8 cellular contexts compared by ENCODE assay signal in genomic region chr17:18226284-18226945, GRCh38. TPM values are rescaled to one million over a fixed set of nuclear protein-coding genes. Genes with fewer than 3 reads are reported as not detected.
A peak's percentile ranks its signal among the peaks of the same experiment; 100 is the strongest.
DNase-seq lines count a peak whose midpoint lies in the region; ATAC-seq and TF ChIP-seq lines count a peak whose summit lies in the region.

No MANE protein-coding gene starts in this region.

- POLR2A ChIA-PET in HCT116 (lab: Charles Lee) = no interaction called here

- no peak for TF ChIP-seq RAD21 in HCT116 (IDR thresholded peaks at IDR 0.05; ENCODE audit: low read depth)

- H3K36me3 ChIP-seq in HCT116 (ENCODE audit: control insufficient read depth in 1 of 2, insufficient read depth in 2 of 2, low read length in 2 of 2) = no peaks in the 10 kb centered on the region

- H3K27me3 Mint-ChIP-seq in activated T-helper 1 cell treated with anti-CD3 and anti-CD28 coated beads, Interleukin-12 subunit alpha, Interleukin-12 subunit beta, Interleukin-2, Interleukin-4 antibody, amounts not matched to agents 30 ng/mL and 10 ng/mL and 1 ng/mL, durations not matched to agents 14 hours and 24 hours and 36 hours (ENCODE audit: insufficient read depth) = peaks cover 2% of the 10 kb centered on the region
- H3K27me3 Mint-ChIP-seq in stimulated activated memory B cell treated with anti-CD40 and anti-IgM and Interleukin-4, amounts not matched to agents 10 μg/mL and 1 μg/mL and 100 μg/mL, for 72 hours = no peaks in the 10 kb centered on the region

- CTCF ChIA-PET in HCT116 (lab: Charles Lee) = no interaction called here

- ATAC-seq in HCT116 (no peak), GM18520 (IDR thresholded peaks at IDR 0.05; ENCODE audit: unreplicated experiment) (no peak), HG02885 (IDR thresholded peaks at IDR 0.05; ENCODE audit: poor library complexity, unreplicated experiment) (no peak)
- ATAC-seq in stimulated activated memory B cell treated with anti-CD40 and anti-IgM and Interleukin-4, amounts not matched to agents 10 μg/mL and 1 μg/mL and 100 μg/mL, for 72 hours = no peak

- H3K4me2 ChIP-seq in HCT116 (ENCODE audit: low read length) = peak overlapping the region; percentile 95

- no peaks in the 10 kb centered on the region for H3K9me2 ChIP-seq in HCT116 (ENCODE audit: insufficient read depth)

- DNase-seq in HCT116 (ENCODE audit: low read depth, low spot score) (no peak), middle frontal gyrus (ENCODE audit: extremely low spot score, low spot score) (no peak), SHP77 (lab: John Stamatoyannopoulos, UW) (no peak)
- DNase-seq in activated T-helper 1 cell treated with anti-CD3 and anti-CD28 coated beads, Interleukin-12 subunit alpha, Interleukin-12 subunit beta, Interleukin-2, Interleukin-4 antibody, amounts not matched to agents 30 ng/mL and 10 ng/mL and 1 ng/mL, durations not matched to agents 14 hours and 24 hours and 36 hours (ENCODE audit: low spot score) = no peak

- H3K27ac ChIP-seq in HCT116 (ENCODE audit: low read depth, low read length) = peak overlapping the region; percentile 57; the same call in 1 of the 2 replicates

- peaks cover 14 to 25% of the 10 kb centered on the region in 2 experiments for H3K4me1 ChIP-seq in HCT116 (ENCODE audit: control insufficient read depth in 1 of 2, insufficient read depth in 2 of 2, low read length in 2 of 2)

- peak overlapping the region; percentile 96 for H3K4me3 Mint-ChIP-seq in activated T-helper 1 cell treated with anti-CD3 and anti-CD28 coated beads, Interleukin-12 subunit alpha, Interleukin-12 subunit beta, Interleukin-2, Interleukin-4 antibody, amounts not matched to agents 30 ng/mL and 10 ng/mL and 1 ng/mL, durations not matched to agents 14 hours and 24 hours and 36 hours
- peak overlapping the region; percentile 88 for H3K4me3 Mint-ChIP-seq in stimulated activated memory B cell treated with anti-CD40 and anti-IgM and Interleukin-4, amounts not matched to agents 10 μg/mL and 1 μg/mL and 100 μg/mL, for 72 hours

- peaks cover 17% of the 10 kb centered on the region for H3K79me2 ChIP-seq in HCT116 (ENCODE audit: insufficient read depth, low read length)

- TF ChIP-seq CTCF in HCT116 (IDR thresholded peaks at IDR 0.05 in 2 of 3, conservative IDR thresholded peaks at IDR 0.05 in 1 of 3; ENCODE audit: borderline replicate concordance in 1 of 3, insufficient read depth in 1 of 3, low read depth in 2 of 3, low read length in 2 of 3) = no peak

- H2AFZ ChIP-seq in HCT116 (ENCODE audit: low read depth, low read length, poor library complexity, severe bottlenecking) = no peak overlapping the region

- H3K9me3 ChIP-seq in HCT116 (ENCODE audit: control insufficient read depth in 1 of 2, insufficient read depth in 1 of 2, low read depth in 1 of 2, low read length in 2 of 2) = no peaks in the 10 kb centered on the region

- H3K9ac ChIP-seq in HCT116 (ENCODE audit: low read length) = peak overlapping the region; percentile 79

- no peaks in the 10 kb centered on the region for H3K27me3 ChIP-seq in HCT116 (ENCODE audit: insufficient read depth, low read length)

- no peaks in the 10 kb centered on the region for H4K20me1 ChIP-seq in HCT116 (ENCODE audit: insufficient read depth)

- peaks cover 20% of the 10 kb centered on the region for H3K4me1 Mint-ChIP-seq in activated T-helper 1 cell treated with anti-CD3 and anti-CD28 coated beads, Interleukin-12 subunit alpha, Interleukin-12 subunit beta, Interleukin-2, Interleukin-4 antibody, amounts not matched to agents 30 ng/mL and 10 ng/mL and 1 ng/mL, durations not matched to agents 14 hours and 24 hours and 36 hours (ENCODE audit: low read depth)
- peaks cover 31% of the 10 kb centered on the region for H3K4me1 Mint-ChIP-seq in stimulated activated memory B cell treated with anti-CD40 and anti-IgM and Interleukin-4, amounts not matched to agents 10 μg/mL and 1 μg/mL and 100 μg/mL, for 72 hours

- H3K36me3 Mint-ChIP-seq in activated T-helper 1 cell treated with anti-CD3 and anti-CD28 coated beads, Interleukin-12 subunit alpha, Interleukin-12 subunit beta, Interleukin-2, Interleukin-4 antibody, amounts not matched to agents 30 ng/mL and 10 ng/mL and 1 ng/mL, durations not matched to agents 14 hours and 24 hours and 36 hours (ENCODE audit: low read depth) = no peaks in the 10 kb centered on the region
- H3K36me3 Mint-ChIP-seq in stimulated activated memory B cell treated with anti-CD40 and anti-IgM and Interleukin-4, amounts not matched to agents 10 μg/mL and 1 μg/mL and 100 μg/mL, for 72 hours = no peaks in the 10 kb centered on the region

- H3K4me3 ChIP-seq in HCT116 (replicated peaks in 1 of 2; ENCODE audit: low read depth in 1 of 2, low read length in 2 of 2) (peak overlapping the region; percentile 91 to 94), iPS-11a (ENCODE audit: low read depth, low read length) (peak overlapping the region; percentile 84)

- RAD21 ChIA-PET in HCT116 (lab: Charles Lee; ENCODE audit: low non-redundant PET in 1 of 2, low total read pairs in 2 of 2, uncharacterized antibody in 2 of 2, unreplicated experiment in 2 of 2) = no interaction called here

- H3K9me3 Mint-ChIP-seq in activated T-helper 1 cell treated with anti-CD3 and anti-CD28 coated beads, Interleukin-12 subunit alpha, Interleukin-12 subunit beta, Interleukin-2, Interleukin-4 antibody, amounts not matched to agents 30 ng/mL and 10 ng/mL and 1 ng/mL, durations not matched to agents 14 hours and 24 hours and 36 hours = no peaks in the 10 kb centered on the region
- H3K9me3 Mint-ChIP-seq in stimulated activated memory B cell treated with anti-CD40 and anti-IgM and Interleukin-4, amounts not matched to agents 10 μg/mL and 1 μg/mL and 100 μg/mL, for 72 hours = no peaks in the 10 kb centered on the region

- intact Hi-C loops in HCT116 (cut with micrococcal nuclease) = no loop called here
- intact Hi-C loops in activated T-helper 1 cell treated with anti-CD3 and anti-CD28 coated beads, Interleukin-12 subunit alpha, Interleukin-12 subunit beta, Interleukin-2, Interleukin-4 antibody, amounts not matched to agents 30 ng/mL and 10 ng/mL and 1 ng/mL, durations not matched to agents 14 hours and 24 hours and 36 hours (cut with micrococcal nuclease) = loop anchor here (5.0 kb wide), 1 partner anchor 139 kb away; the partner anchor contains the start of gene DRG2

- H3K27ac Mint-ChIP-seq in activated T-helper 1 cell treated with anti-CD3 and anti-CD28 coated beads, Interleukin-12 subunit alpha, Interleukin-12 subunit beta, Interleukin-2, Interleukin-4 antibody, amounts not matched to agents 30 ng/mL and 10 ng/mL and 1 ng/mL, durations not matched to agents 14 hours and 24 hours and 36 hours = peak overlapping the region; percentile 90
- peak overlapping the region; percentile 77 for H3K27ac Mint-ChIP-seq in stimulated activated memory B cell treated with anti-CD40 and anti-IgM and Interleukin-4, amounts not matched to agents 10 μg/mL and 1 μg/mL and 100 μg/mL, for 72 hours

- BruUV-seq in HCT116 (replicated peaks; lab: Mats Ljungman, UMichigan) = TSS peak; percentile 61

- no peak for TF ChIP-seq POLR2A in HCT116 (IDR thresholded peaks at IDR 0.05; ENCODE audit: borderline replicate concordance, extremely low read depth, insufficient read depth, insufficient read length)

TF ChIP-seq in HCT116, 20 proteins besides CTCF, POLR2A, EP300 and RAD21 (continues in another document):
- no peak for TF ChIP-seq ELF1 (IDR thresholded peaks at IDR 0.05; ENCODE audit: borderline replicate concordance, low read depth)
- no peak for TF ChIP-seq FOSL1 (IDR thresholded peaks at IDR 0.05; ENCODE audit: low read depth)
- no peak for TF ChIP-seq ATF3 (IDR thresholded peaks at IDR 0.05)

RNA-seq across cellular contexts. Expression of gene LLGL1, which starts 1.0 kb away (rescaled TPM):
- 44.3 TPM for total RNA-seq in HCT116 (2021; ENCODE audit: unreplicated experiment)
- 31.7 and 34.1 TPM in 2 replicates for polyA plus RNA-seq in HCT116 (2012)
- 22.6 and 23.4 TPM in 2 replicates for total RNA-seq in activated T-helper 1 cell treated with anti-CD3 and anti-CD28 coated beads, Interleukin-12 subunit alpha, Interleukin-12 subunit beta, Interleukin-2, Interleukin-4 antibody, amounts not matched to agents 30 ng/mL and 10 ng/mL and 1 ng/mL, durations not matched to agents 14 hours and 24 hours and 36 hours

RNA-seq across cellular contexts. Expression of gene FLII, which starts 32.1 kb away (rescaled TPM):
- total RNA-seq in HCT116 (2021; ENCODE audit: unreplicated experiment) = 264 TPM
- 312 and 354 TPM in 2 replicates for polyA plus RNA-seq in HCT116 (2012)
- 268 and 275 TPM in 2 replicates for total RNA-seq in activated T-helper 1 cell treated with anti-CD3 and anti-CD28 coated beads, Interleukin-12 subunit alpha, Interleukin-12 subunit beta, Interleukin-2, Interleukin-4 antibody, amounts not matched to agents 30 ng/mL and 10 ng/mL and 1 ng/mL, durations not matched to agents 14 hours and 24 hours and 36 hours

RNA-seq across cellular contexts. Expression of gene MIEF2, which starts 34.0 kb away (rescaled TPM):
- total RNA-seq in HCT116 (2021; ENCODE audit: unreplicated experiment) = 9.3 TPM
- polyA plus RNA-seq in HCT116 (2012) = 7.3 and 9.9 TPM in 2 replicates
- 5.8 and 7.0 TPM in 2 replicates for total RNA-seq in activated T-helper 1 cell treated with anti-CD3 and anti-CD28 coated beads, Interleukin-12 subunit alpha, Interleukin-12 subunit beta, Interleukin-2, Interleukin-4 antibody, amounts not matched to agents 30 ng/mL and 10 ng/mL and 1 ng/mL, durations not matched to agents 14 hours and 24 hours and 36 hours

RNA-seq across cellular contexts. Expression of gene ALKBH5, which starts 42.8 kb away (rescaled TPM):
- 97.8 TPM for total RNA-seq in HCT116 (2021; ENCODE audit: unreplicated experiment)
- polyA plus RNA-seq in HCT116 (2012) = 50.9 and 54.4 TPM in 2 replicates
- total RNA-seq in activated T-helper 1 cell treated with anti-CD3 and anti-CD28 coated beads, Interleukin-12 subunit alpha, Interleukin-12 subunit beta, Interleukin-2, Interleukin-4 antibody, amounts not matched to agents 30 ng/mL and 10 ng/mL and 1 ng/mL, durations not matched to agents 14 hours and 24 hours and 36 hours = 127 and 128 TPM in 2 replicates
